8 cellular contexts compared by ENCODE assay signal in the genomic region with DNA sequence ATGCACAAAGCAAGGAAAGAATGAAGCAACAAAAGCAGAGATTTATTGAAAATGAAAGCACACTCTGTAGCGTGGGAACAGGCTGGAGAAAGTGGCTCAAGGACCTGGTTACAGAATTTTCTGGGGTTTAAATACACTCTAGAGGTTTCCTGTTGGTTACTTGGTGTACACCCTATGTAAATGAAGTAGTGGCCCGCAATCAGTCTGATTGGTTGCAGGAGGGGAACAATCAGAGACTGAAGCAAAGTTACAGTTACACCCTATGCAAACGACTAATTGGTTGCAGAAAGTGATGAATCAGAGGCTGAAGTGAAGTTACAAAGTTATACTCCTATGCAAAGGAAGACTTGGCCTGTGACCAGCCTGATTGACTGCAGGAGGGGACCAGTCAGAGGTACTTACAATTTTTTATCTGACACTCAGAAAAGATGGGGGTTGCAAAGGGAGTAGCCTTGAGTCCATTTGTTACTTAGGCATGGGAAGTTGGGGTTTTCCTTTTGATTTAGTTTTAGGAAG. TPM values are rescaled to one million over a fixed set of nuclear protein-coding genes. Genes with fewer than 3 reads are reported as not detected.
A peak's percentile ranks its signal among the peaks of the same experiment; 100 is the strongest.
DNase-seq lines count a peak whose midpoint lies in the region; ATAC-seq and TF ChIP-seq lines count a peak whose summit lies in the region.

No MANE protein-coding gene starts in this region.

- no peak for TF ChIP-seq CTCF in MM.1S (IDR thresholded peaks at IDR 0.05; ENCODE audit: low read length)

- H3K27ac Mint-ChIP-seq in activated T-cell treated with anti-CD3 and anti-CD28 coated beads, Interleukin-2, amount 50 U/mL, for 24 hours, result peak overlapping the region; percentile 91
- peak overlapping the region; percentile 74 for H3K27ac Mint-ChIP-seq in stimulated activated effector memory CD8-positive, alpha-beta T cell treated with anti-CD3 and anti-CD28 coated beads, Interleukin-12 subunit alpha, Interleukin-12 subunit beta, amount 100 ng/mL, for 72 hours

- H3K4me3 Mint-ChIP-seq in activated T-cell treated with anti-CD3 and anti-CD28 coated beads, Interleukin-2, amount 50 U/mL, for 24 hours, result peak overlapping the region; percentile 69
- H3K4me3 Mint-ChIP-seq in stimulated activated effector memory CD8-positive, alpha-beta T cell treated with anti-CD3 and anti-CD28 coated beads, Interleukin-12 subunit alpha, Interleukin-12 subunit beta, amount 100 ng/mL, for 72 hours, result peak overlapping the region; percentile 76

- no peak overlapping the region for H3K27ac ChIP-seq in MM.1S (ENCODE audit: low read length)

- peaks cover 29% of the 10 kb centered on the region for H3F3A ChIP-seq in MM.1S (ENCODE audit: insufficient read depth, low read length)

- ATAC-seq in GM21737 (IDR thresholded peaks at IDR 0.05; ENCODE audit: unreplicated experiment), result peak; percentile 59
- ATAC-seq in stimulated activated effector memory CD8-positive, alpha-beta T cell treated with anti-CD3 and anti-CD28 coated beads, Interleukin-12 subunit alpha, Interleukin-12 subunit beta, amount 100 ng/mL, for 72 hours, result peak; percentile 82

- peak overlapping the region; percentile 75 for H3K4me2 ChIP-seq in MM.1S (ENCODE audit: low read depth, low read length)

- no peaks in the 10 kb centered on the region for H3K9me2 ChIP-seq in MM.1S (replicated peaks; ENCODE audit: insufficient read depth, low read length)

- peaks cover 25% of the 10 kb centered on the region for H3K4me1 ChIP-seq in MM.1S (ENCODE audit: low read length)

- H3K9me3 Mint-ChIP-seq in activated T-cell treated with anti-CD3 and anti-CD28 coated beads, Interleukin-2, amount 50 U/mL, for 24 hours, result no peaks in the 10 kb centered on the region
- H3K9me3 Mint-ChIP-seq in stimulated activated effector memory CD8-positive, alpha-beta T cell treated with anti-CD3 and anti-CD28 coated beads, Interleukin-12 subunit alpha, Interleukin-12 subunit beta, amount 100 ng/mL, for 72 hours, result no peaks in the 10 kb centered on the region

- DNase-seq in GDM1 (lab: John Stamatoyannopoulos, UW) (peak; percentile 43), MM.1S (peak; percentile 97), islet precursor cell (peak; percentile 51), ecto neural progenitor cell (ENCODE audit: low spot score) (no peak), mesenteric fat pad (ENCODE audit: low spot score) (no peak)
- no peak for DNase-seq in activated T-cell treated with anti-CD3 and anti-CD28 coated beads, Interleukin-2, amount 50 U/mL, for 24 hours
- peak in 1 of 2 donors; percentile 75 for DNase-seq in stimulated activated effector memory CD8-positive, alpha-beta T cell treated with anti-CD3 and anti-CD28 coated beads, Interleukin-12 subunit alpha, Interleukin-12 subunit beta, amount 100 ng/mL, for 72 hours (ENCODE audit: low spot score in 2 of 2)

- H3K27me3 Mint-ChIP-seq in activated T-cell treated with anti-CD3 and anti-CD28 coated beads, Interleukin-2, amount 50 U/mL, for 24 hours, result no peaks in the 10 kb centered on the region

- H3K4me3 ChIP-seq in MM.1S (ENCODE audit: low read length), result peak overlapping the region; percentile 19; the same call in 1 of the 2 replicates

- H4K20me1 ChIP-seq in MM.1S (ENCODE audit: insufficient read depth, low read length), result peaks cover 11% of the 10 kb centered on the region

- H3K36me3 ChIP-seq in MM.1S (replicated peaks; ENCODE audit: insufficient read depth, low read length), result no peaks in the 10 kb centered on the region

- peaks cover 14% of the 10 kb centered on the region for H3K36me3 Mint-ChIP-seq in activated T-cell treated with anti-CD3 and anti-CD28 coated beads, Interleukin-2, amount 50 U/mL, for 24 hours (ENCODE audit: low read depth)
- peaks cover 34% of the 10 kb centered on the region for H3K36me3 Mint-ChIP-seq in stimulated activated effector memory CD8-positive, alpha-beta T cell treated with anti-CD3 and anti-CD28 coated beads, Interleukin-12 subunit alpha, Interleukin-12 subunit beta, amount 100 ng/mL, for 72 hours

- H3K27me3 ChIP-seq in MM.1S (replicated peaks; ENCODE audit: insufficient read depth, low read length), result peaks cover 18% of the 10 kb centered on the region

- H2AFZ ChIP-seq in MM.1S (ENCODE audit: low read length), result no peak overlapping the region

- no peak overlapping the region for H3K9ac ChIP-seq in MM.1S (ENCODE audit: low read length)

- H3K9me3 ChIP-seq in MM.1S (replicated peaks; ENCODE audit: insufficient read depth, low read length), result no peaks in the 10 kb centered on the region

- H3K79me2 ChIP-seq in MM.1S (ENCODE audit: low read length), result peaks cover 14% of the 10 kb centered on the region

- H3K4me1 Mint-ChIP-seq in activated T-cell treated with anti-CD3 and anti-CD28 coated beads, Interleukin-2, amount 50 U/mL, for 24 hours (ENCODE audit: low read depth), result peaks cover 57% of the 10 kb centered on the region
- H3K4me1 Mint-ChIP-seq in stimulated activated effector memory CD8-positive, alpha-beta T cell treated with anti-CD3 and anti-CD28 coated beads, Interleukin-12 subunit alpha, Interleukin-12 subunit beta, amount 100 ng/mL, for 72 hours, result peaks cover 53% of the 10 kb centered on the region

RNA-seq across cellular contexts. Expression of a gene that starts 3.6 kb away (rescaled TPM):
- 103 TPM for total RNA-seq in mesenteric fat pad

Comparison
In these comparisons a context has a peak if more than half of its experiments do, and no peak if none do; other contexts are left out.
1. DNase-seq: peak in GDM1 (single experiment), MM.1S (single experiment) and islet precursor cell (single experiment); none in activated T-cell treated with anti-CD3 and anti-CD28 coated beads, Interleukin-2, amount 50 U/mL, for 24 hours (single experiment), ecto neural progenitor cell (single experiment) and mesenteric fat pad (single experiment).